In genomic region chr2:216170362-216170761, GRCh38 we compare ENCODE assay signal across 22 cellular contexts.
A peak's percentile ranks its signal among the peaks of the same experiment; 100 is the strongest.
DNase-seq lines count a peak whose midpoint lies in the region; ATAC-seq and TF ChIP-seq lines count a peak whose summit lies in the region.
"Had no signal": no experiment of that assay in that cellular context is flagged by ENCODE, and none has a peak within 500 bp of the region (broad histone marks: within the 10 kb centered on the region; RNA-seq: fewer than 3 reads in every experiment).

No MANE protein-coding gene starts in this region.

- H3K4me1 Mint-ChIP-seq in activated CD8-positive, alpha-beta T cell treated with anti-CD3 and anti-CD28 coated beads for 36 hours (ENCODE audit: low read depth), result peaks cover 61% of the 10 kb centered on the region
- peaks cover 28% of the 10 kb centered on the region for H3K4me1 Mint-ChIP-seq in activated CD8-positive, alpha-beta T cell treated with anti-CD3 and anti-CD28 coated beads, Interleukin-2, amount 10 ng/mL, durations not matched to agents 7 days and 5 days (ENCODE audit: low read depth)
- peaks cover 64% of the 10 kb centered on the region for H3K4me1 Mint-ChIP-seq in CD8-positive, alpha-beta T cell (ENCODE audit: low read depth)
- H3K4me1 Mint-ChIP-seq in T-helper 17 cell (peaks cover 25% of the 10 kb centered on the region), nephron progenitor cell (no peaks in the 10 kb centered on the region)

- no peak overlapping the region for H3K4me3 ChIP-seq in CD8-positive, alpha-beta T cell (ENCODE audit: low read depth, low read length)
- H3K4me3 ChIP-seq in BE2C (ENCODE audit: low read depth, low read length), result no peak overlapping the region
- H3K4me3 ChIP-seq: gastrocnemius medialis, suprapubic skin had no signal

- H3K27me3 ChIP-seq in CD8-positive, alpha-beta T cell (ENCODE audit: insufficient read depth, low read length), result no peaks in the 10 kb centered on the region
- H3K27me3 ChIP-seq in BE2C, result no peaks in the 10 kb centered on the region
- H3K27me3 ChIP-seq: gastrocnemius medialis, suprapubic skin had no signal

- POLR2A ChIA-PET in activated CD8-positive, alpha-beta T cell treated with anti-CD3 and anti-CD28 coated beads for 36 hours (lab: Charles Lee), result interaction anchor here (0.7 to 1.6 kb wide), 4 partner anchors 11 to 28 kb away, joined by 3 to 4 read pairs (median 3); no protein-coding TSS in a partner anchor
- POLR2A ChIA-PET in activated CD8-positive, alpha-beta T cell treated with anti-CD3 and anti-CD28 coated beads, Interleukin-2, amount 10 ng/mL, durations not matched to agents 7 days and 5 days (lab: Charles Lee), result no interaction called here
- POLR2A ChIA-PET in CD8-positive, alpha-beta T cell (lab: Charles Lee), result interaction anchor here (0.9 kb wide), 1 partner anchor 18 kb away, joined by 3 read pairs; no protein-coding TSS in a partner anchor

- TF ChIP-seq CTCF in activated CD8-positive, alpha-beta T cell treated with anti-CD3 and anti-CD28 coated beads for 36 hours (IDR thresholded peaks at IDR 0.05), result no peak
- no peak for TF ChIP-seq CTCF in CD8-positive, alpha-beta T cell (IDR thresholded peaks at IDR 0.05)
- TF ChIP-seq CTCF in nephron progenitor cell (IDR thresholded peaks at IDR 0.05) (no peak), BE2C (IDR thresholded peaks at IDR 0.05; ENCODE audit: low read depth, low read length) (no peak)

- no peaks in the 10 kb centered on the region for H3K9me3 ChIP-seq in CD8-positive, alpha-beta T cell (ENCODE audit: low read length)
- H3K9me3 ChIP-seq in T-helper 17 cell (ENCODE audit: control insufficient read depth, low read length, poor library complexity, severe bottlenecking), result no peaks in the 10 kb centered on the region
- H3K9me3 ChIP-seq in BE2C, result no peaks in the 10 kb centered on the region
- H3K9me3 ChIP-seq: gastrocnemius medialis, suprapubic skin had no signal

- H3K4me3 Mint-ChIP-seq in activated CD8-positive, alpha-beta T cell treated with anti-CD3 and anti-CD28 coated beads for 36 hours, result no peak overlapping the region
- no peak overlapping the region for H3K4me3 Mint-ChIP-seq in activated CD8-positive, alpha-beta T cell treated with anti-CD3 and anti-CD28 coated beads, Interleukin-2, amount 10 ng/mL, durations not matched to agents 7 days and 5 days
- no peak overlapping the region for H3K4me3 Mint-ChIP-seq in CD8-positive, alpha-beta T cell
- H3K4me3 Mint-ChIP-seq in T-helper 17 cell (no peak overlapping the region), nephron progenitor cell (no peak overlapping the region)
- H3K4me3 Mint-ChIP-seq: CD8-positive, alpha-beta memory T cell had no signal

- DNase-seq in activated CD8-positive, alpha-beta T cell treated with anti-CD3 and anti-CD28 coated beads for 36 hours, result no peak
- no peak for DNase-seq in activated CD8-positive, alpha-beta T cell treated with anti-CD3 and anti-CD28 coated beads, Interleukin-2, amount 10 ng/mL, durations not matched to agents 7 days and 5 days
- no peak for DNase-seq in CD8-positive, alpha-beta T cell
- DNase-seq in T-helper 17 cell (no peak), nephron progenitor cell (no peak), BE2C (no peak), KBM-7 (no peak), superior temporal gyrus (ENCODE audit: extremely low spot score) (no peak)
- DNase-seq: activated CD4-positive, alpha-beta T cell treated with anti-CD3 and anti-CD28 coated beads for 48 hours; anterior cingulate cortex; CD8-positive, alpha-beta memory T cell; cerebellar nuclear complex; DMS53; effector CD4-positive, alpha-beta T cell; gastrocnemius medialis; HCEC 1CT; mesenchymal stem cell; naive thymus-derived CD8-positive, alpha-beta T cell; NCI-H187; stimulated activated CD8-positive, alpha-beta memory T cell treated with anti-CD3 and anti-CD28 coated beads, Interleukin-4, amount 100 ng/mL, for 48 hours had no signal

- peaks cover 77% of the 10 kb centered on the region for H3K36me3 Mint-ChIP-seq in activated CD8-positive, alpha-beta T cell treated with anti-CD3 and anti-CD28 coated beads for 36 hours (ENCODE audit: low read depth)
- peaks cover 76% of the 10 kb centered on the region for H3K36me3 Mint-ChIP-seq in activated CD8-positive, alpha-beta T cell treated with anti-CD3 and anti-CD28 coated beads, Interleukin-2, amount 10 ng/mL, durations not matched to agents 7 days and 5 days (ENCODE audit: low read depth)
- peaks cover 86% of the 10 kb centered on the region for H3K36me3 Mint-ChIP-seq in CD8-positive, alpha-beta T cell
- peaks cover 9% of the 10 kb centered on the region for H3K36me3 Mint-ChIP-seq in T-helper 17 cell (ENCODE audit: low read depth)
- peaks cover 97% of the 10 kb centered on the region for H3K36me3 Mint-ChIP-seq in nephron progenitor cell (ENCODE audit: low read depth)

- intact Hi-C loops in activated CD8-positive, alpha-beta T cell treated with anti-CD3 and anti-CD28 coated beads for 36 hours (cut with micrococcal nuclease), result no loop called here
- intact Hi-C loops in CD8-positive, alpha-beta T cell (cut with DNase I, micrococcal nuclease), result no loop called here

- H3K27ac Mint-ChIP-seq in activated CD8-positive, alpha-beta T cell treated with anti-CD3 and anti-CD28 coated beads for 36 hours, result peak overlapping the region; percentile 16
- H3K27ac Mint-ChIP-seq in activated CD8-positive, alpha-beta T cell treated with anti-CD3 and anti-CD28 coated beads, Interleukin-2, amount 10 ng/mL, durations not matched to agents 7 days and 5 days, result no peak overlapping the region
- H3K27ac Mint-ChIP-seq in CD8-positive, alpha-beta T cell, result peak overlapping the region; percentile 34
- H3K27ac Mint-ChIP-seq in T-helper 17 cell (no peak overlapping the region), nephron progenitor cell (peak overlapping the region; percentile 31)

- no peak overlapping the region for H3K27ac ChIP-seq in CD8-positive, alpha-beta T cell (ENCODE audit: low read depth, low read length)
- H3K27ac ChIP-seq: gastrocnemius medialis, suprapubic skin had no signal

- no peaks in the 10 kb centered on the region for H3K27me3 Mint-ChIP-seq in activated CD8-positive, alpha-beta T cell treated with anti-CD3 and anti-CD28 coated beads for 36 hours
- H3K27me3 Mint-ChIP-seq in activated CD8-positive, alpha-beta T cell treated with anti-CD3 and anti-CD28 coated beads, Interleukin-2, amount 10 ng/mL, durations not matched to agents 7 days and 5 days (ENCODE audit: low read depth), result no peaks in the 10 kb centered on the region
- H3K27me3 Mint-ChIP-seq in CD8-positive, alpha-beta T cell (ENCODE audit: low read depth), result no peaks in the 10 kb centered on the region
- H3K27me3 Mint-ChIP-seq in T-helper 17 cell, result no peaks in the 10 kb centered on the region
- peaks cover 3% of the 10 kb centered on the region for H3K27me3 Mint-ChIP-seq in nephron progenitor cell (ENCODE audit: low read depth, poor library complexity)
- H3K27me3 Mint-ChIP-seq: CD8-positive, alpha-beta memory T cell; naive thymus-derived CD8-positive, alpha-beta T cell had no signal

- peaks cover 8% of the 10 kb centered on the region for H3K4me1 ChIP-seq in CD8-positive, alpha-beta T cell (ENCODE audit: insufficient read depth, low read length)
- no peaks in the 10 kb centered on the region; the same call in 1 of the 2 replicates for H3K4me1 ChIP-seq in BE2C
- H3K4me1 ChIP-seq: gastrocnemius medialis had no signal

- H3K9me3 Mint-ChIP-seq in activated CD8-positive, alpha-beta T cell treated with anti-CD3 and anti-CD28 coated beads for 36 hours, result no peaks in the 10 kb centered on the region
- no peaks in the 10 kb centered on the region for H3K9me3 Mint-ChIP-seq in activated CD8-positive, alpha-beta T cell treated with anti-CD3 and anti-CD28 coated beads, Interleukin-2, amount 10 ng/mL, durations not matched to agents 7 days and 5 days (ENCODE audit: insufficient read depth)
- no peaks in the 10 kb centered on the region for H3K9me3 Mint-ChIP-seq in CD8-positive, alpha-beta T cell
- H3K9me3 Mint-ChIP-seq in nephron progenitor cell, result no peaks in the 10 kb centered on the region
- H3K9me3 Mint-ChIP-seq: CD8-positive, alpha-beta memory T cell had no signal

- CTCF ChIA-PET in activated CD8-positive, alpha-beta T cell treated with anti-CD3 and anti-CD28 coated beads for 36 hours (lab: Charles Lee), result interaction anchor here (0.6 to 1.1 kb wide), 3 partner anchors 25 to 50 kb away, joined by 3 read pairs; no protein-coding TSS in a partner anchor
- CTCF ChIA-PET in activated CD8-positive, alpha-beta T cell treated with anti-CD3 and anti-CD28 coated beads, Interleukin-2, amount 10 ng/mL, durations not matched to agents 7 days and 5 days (lab: Charles Lee), result interaction anchor here (1.9 to 2.0 kb wide), 2 partner anchors 30 to 60 kb away, joined by 5 to 7 read pairs; no protein-coding TSS in a partner anchor
- CTCF ChIA-PET in CD8-positive, alpha-beta T cell (lab: Charles Lee), result interaction anchor here (2.0 kb wide), 1 partner anchor 136 kb away, joined by 4 read pairs; no protein-coding TSS in a partner anchor

- peak; percentile 65 for ATAC-seq in activated CD8-positive, alpha-beta T cell treated with anti-CD3 and anti-CD28 coated beads for 36 hours
- no peak for ATAC-seq in activated CD8-positive, alpha-beta T cell treated with anti-CD3 and anti-CD28 coated beads, Interleukin-2, amount 10 ng/mL, durations not matched to agents 7 days and 5 days
- ATAC-seq in CD8-positive, alpha-beta T cell, result peak; percentile 54
- ATAC-seq in T-helper 17 cell, result peak; percentile 35
- ATAC-seq: esophagus mucosa, gastrocnemius medialis had no signal

- in situ Hi-C loops in KBM-7 (cut with MboI; ENCODE audit: low pct_unique_long_range_greater_than_20kb, low sequenced_read_pairs), result no loop called here

- peaks cover 12% of the 10 kb centered on the region for H3K36me3 ChIP-seq in CD8-positive, alpha-beta T cell (ENCODE audit: insufficient read depth, low read length)
- H3K36me3 ChIP-seq in BE2C, result peaks cover 93% of the 10 kb centered on the region

Comparison
In these comparisons a context has a peak if more than half of its experiments do, and no peak if none do; other contexts are left out.
1. H3K27ac Mint-ChIP-seq: peak in activated CD8-positive, alpha-beta T cell treated with anti-CD3 and anti-CD28 coated beads for 36 hours (single experiment), CD8-positive, alpha-beta T cell (single experiment) and nephron progenitor cell (single experiment); none in activated CD8-positive, alpha-beta T cell treated with anti-CD3 and anti-CD28 coated beads, Interleukin-2, amount 10 ng/mL, durations not matched to agents 7 days and 5 days (single experiment) and T-helper 17 cell (single experiment).